In genomic region chr19:14119644-14120496, GRCh38 we compare ENCODE assay signal across 13 cellular contexts. TPM values are rescaled to one million over a fixed set of nuclear protein-coding genes. Genes with fewer than 3 reads are reported as not detected.
DNase-seq lines count a peak whose midpoint lies in the region; ATAC-seq and TF ChIP-seq lines count a peak whose summit lies in the region.
"Had no signal": no experiment of that assay in that cellular context is flagged by ENCODE, and none has a peak within 500 bp of the region (broad histone marks: within the 10 kb centered on the region; RNA-seq: fewer than 3 reads in every experiment).

No MANE protein-coding gene starts in this region.

- 86 to 94% methylated on average over 7 of the region's 7 CpGs for WGBS in lung, 2 donors

- H3K4me1 ChIP-seq in HEK293 (ENCODE audit: control insufficient read depth, insufficient read depth, low read length) = peaks cover 3% of the 10 kb centered on the region
- H3K4me1 ChIP-seq in adipocyte (ENCODE audit: control insufficient read depth, insufficient read depth, low read length) = peaks cover 34% of the 10 kb centered on the region
- peaks cover 5 to 17% of the 10 kb centered on the region in 2 donors for H3K4me1 ChIP-seq in lung (ENCODE audit: control insufficient read depth in 2 of 2, insufficient read depth in 2 of 2, low read length in 2 of 2)
- H3K4me1 ChIP-seq in subcutaneous abdominal adipose tissue (ENCODE audit: control insufficient read depth in 5 of 5, insufficient read depth in 5 of 5, low read length in 5 of 5) = peaks cover 18 to 52% (median 47%) of the 10 kb centered on the region in 5 donors

- peaks cover 12 to 39% of the 10 kb centered on the region in 2 experiments for H3K36me3 ChIP-seq in HEK293 (ENCODE audit: control insufficient read depth in 2 of 2, insufficient read depth in 1 of 2, low read length in 2 of 2)
- no peaks in the 10 kb centered on the region for H3K36me3 ChIP-seq in adipocyte (ENCODE audit: control insufficient read depth, insufficient read depth, low read length, severe bottlenecking)
- no peaks in the 10 kb centered on the region for H3K36me3 ChIP-seq in lung (ENCODE audit: control insufficient read depth in 2 of 2, insufficient read depth in 2 of 2, low read length in 2 of 2)
- no peaks in the 10 kb centered on the region for H3K36me3 ChIP-seq in subcutaneous abdominal adipose tissue (ENCODE audit: control insufficient read depth in 5 of 5, insufficient read depth in 5 of 5, low read length in 5 of 5)

- H3K27me3 ChIP-seq in adipocyte (replicated peaks; ENCODE audit: control insufficient read depth, insufficient read depth, low read length) (no peaks in the 10 kb centered on the region), lung (ENCODE audit: control insufficient read depth, insufficient read depth) (no peaks in the 10 kb centered on the region), subcutaneous abdominal adipose tissue (ENCODE audit: control insufficient read depth in 5 of 5, insufficient read depth in 4 of 5, low read length in 5 of 5) (no peaks in the 10 kb centered on the region)

- ATAC-seq in lung (ENCODE audit: insufficient read depth, low FRiP score) (no peak), GM19324 (IDR thresholded peaks at IDR 0.05; ENCODE audit: low FRiP score, unreplicated experiment) (no peak), HG03460 (IDR thresholded peaks at IDR 0.05; ENCODE audit: unreplicated experiment) (no peak)

- H3K27ac ChIP-seq in HEK293 (ENCODE audit: extremely low read depth, low read depth, low read length) = no peak overlapping the region
- peak overlapping the region; percentile 95 for H3K27ac ChIP-seq in lung (ENCODE audit: low read depth in 1 of 2, low read length in 1 of 2)
- H3K27ac ChIP-seq in subcutaneous abdominal adipose tissue (ENCODE audit: low read depth, low read length) = peak overlapping the region; percentile 99

- CTCF ChIA-PET in HEK293 (lab: Yijun Ruan, JAX) = interaction anchor here (0.7 kb wide), 1 partner anchor 17 kb away, joined by 4 read pairs; the partner anchor contains the start of gene ASF1B

- DNase-seq in adipocyte (ENCODE audit: low read depth) = no peak
- no peak for DNase-seq in lung (ENCODE audit: low spot score)
- no peak for DNase-seq in kidney tubule cell (ENCODE audit: low spot score)
- DNase-seq: foreskin melanocyte; GOT3; NCI-H748 treated with DMSO at 0.1 percent for 48 hours; stimulated activated CD4-positive, alpha-beta T cell treated with anti-CD3 and anti-CD28 coated beads, Interleukin-1b, Interleukin-23, amount 100 ng/mL, for 48 hours; T-helper 1 cell had no signal

- H3K9ac ChIP-seq in adipocyte (ENCODE audit: low read length) = peak overlapping the region; percentile 89
- H3K9ac ChIP-seq in subcutaneous abdominal adipose tissue (ENCODE audit: low read length in 5 of 5) = peak overlapping the region; percentile 56 to 98 (median 87)

- POLR2A ChIA-PET in HEK293 (lab: Yijun Ruan, JAX) = no interaction called here

- TF ChIP-seq CTCF in HEK293 (tag by site-specific recombination; IDR thresholded peaks at IDR 0.05) (no peak), lung (IDR thresholded peaks at IDR 0.05; ENCODE audit: control extremely low read depth, extremely low read depth) (no peak)

- H3K9me3 ChIP-seq in HEK293 (ENCODE audit: control insufficient read depth, insufficient read depth, low read depth, low read length) (no peaks in the 10 kb centered on the region), adipocyte (ENCODE audit: control insufficient read depth, low read length) (no peaks in the 10 kb centered on the region), lung (ENCODE audit: control insufficient read depth in 2 of 2, insufficient read depth in 1 of 2, low read length in 1 of 2) (no peaks in the 10 kb centered on the region), subcutaneous abdominal adipose tissue (ENCODE audit: control insufficient read depth in 5 of 5, low read length in 5 of 5) (no peaks in the 10 kb centered on the region)

- H3K4me3 ChIP-seq in HEK293 (ENCODE audit: low read depth, low read length) (no peak overlapping the region), adipocyte (ENCODE audit: low read length) (peak overlapping the region; percentile 79), lung (no peak overlapping the region), subcutaneous abdominal adipose tissue (ENCODE audit: low read depth in 1 of 5, low read length in 5 of 5) (peak overlapping the region in 1 of 5 donors; percentile 69)

TF ChIP-seq in HEK293, 187 proteins besides CTCF, POLR2A, EP300 and RAD21:
- TF ChIP-seq ZNF416 (tag by site-specific recombination; IDR thresholded peaks at IDR 0.05) = no peak
- TF ChIP-seq GLIS2 (tag by site-specific recombination; IDR thresholded peaks at IDR 0.05) = peak; percentile 55; the same call in 1 of the 2 replicates
- TF ChIP-seq ZNF311 (tag by site-specific recombination; IDR thresholded peaks at IDR 0.05; ENCODE audit: borderline replicate concordance) = no peak
- TF ChIP-seq GLIS1 (tag by site-specific recombination; IDR thresholded peaks at IDR 0.05) = peak; percentile 32; the same call in 1 of the 2 replicates
- TF ChIP-seq ZNF768 (tag by site-specific recombination; IDR thresholded peaks at IDR 0.05) = no peak
- TF ChIP-seq ZNF221 (tag by site-specific recombination; IDR thresholded peaks at IDR 0.05; ENCODE audit: borderline replicate concordance) = no peak
- no peak for TF ChIP-seq ZNF169 (tag by site-specific recombination; IDR thresholded peaks at IDR 0.05)
- no peak for TF ChIP-seq KLF8 (tag by site-specific recombination; IDR thresholded peaks at IDR 0.05)
- TF ChIP-seq ZNF335 (tag by site-specific recombination; conservative IDR thresholded peaks at IDR 0.05) = 0 out of 2 replicates have a peak, but pooled peaks have one; percentile 14
- 0 out of 2 replicates have a peak, but pooled peaks have one; percentile 6 for TF ChIP-seq SP2 (tag by site-specific recombination; IDR thresholded peaks at IDR 0.05)
- TF ChIP-seq ZBTB26 (tag by site-specific recombination; optimal IDR thresholded peaks at IDR 0.05) = no peak
- peak; percentile 55 for TF ChIP-seq ZNF600 (tag by site-specific recombination; IDR thresholded peaks at IDR 0.05)
- TF ChIP-seq ZBTB21 (tag by site-specific recombination; IDR thresholded peaks at IDR 0.05) = no peak
- TF ChIP-seq SP7 (tag by site-specific recombination; IDR thresholded peaks at IDR 0.05) = no peak
- TF ChIP-seq ZNF626 (tag by site-specific recombination; IDR thresholded peaks at IDR 0.05) = no peak
- TF ChIP-seq IKZF3 (tag by site-specific recombination; IDR thresholded peaks at IDR 0.05) = peak; percentile 67
- 0 out of 2 replicates have a peak, but pooled peaks have one; percentile 11 for TF ChIP-seq ZNF341 (tag by site-specific recombination; IDR thresholded peaks at IDR 0.05; ENCODE audit: low read depth)

RNA-seq across cellular contexts. Expression of gene PRKACA, which starts 2.3 kb away (rescaled TPM):
- total RNA-seq in lung = 100 to 1,000 TPM in 1 of 2 donors, 10 to 100 TPM in 1; 43.7 to 103 TPM
- polyA plus RNA-seq in lung = 10 to 100 TPM; 54.3 to 81.5 TPM

RNA-seq across cellular contexts. Expression of gene ASF1B, which starts 16.5 kb away (rescaled TPM):
- 1 to 10 TPM; 2.4 to 3.5 TPM for total RNA-seq in lung
- 1 to 10 TPM; 4.1 to 5.9 TPM for polyA plus RNA-seq in lung

RNA-seq across cellular contexts. Expression of gene SAMD1, which starts 29.3 kb away (rescaled TPM):
- total RNA-seq in lung = 10 to 100 TPM; 32.9 to 48.8 TPM
- polyA plus RNA-seq in lung = 10 to 100 TPM; 36.8 to 42.1 TPM

RNA-seq across cellular contexts. Expression of gene C19orf67, which starts 34.3 kb away (rescaled TPM):
- total RNA-seq in lung = 1 to 10 TPM in 1 of 2 donors, under 1 TPM in 1; 0.37 to 1.0 TPM
- under 1 TPM in 1 of 2 donors, not detected in 1; 0.38 TPM for polyA plus RNA-seq in lung
- total RNA-seq: Daoy had no signal

RNA-seq across cellular contexts. Expression of gene MISP3, which starts 47.3 kb away (rescaled TPM):
- total RNA-seq in lung = 10 to 100 TPM in 1 of 2 donors, 1 to 10 TPM in 1; 3.5 to 10.7 TPM
- polyA plus RNA-seq in lung = 10 to 100 TPM in 1 of 2 donors, 1 to 10 TPM in 1; 4.1 to 11.2 TPM
